ENCODE assay signal across 13 cellular contexts in the genomic region with DNA sequence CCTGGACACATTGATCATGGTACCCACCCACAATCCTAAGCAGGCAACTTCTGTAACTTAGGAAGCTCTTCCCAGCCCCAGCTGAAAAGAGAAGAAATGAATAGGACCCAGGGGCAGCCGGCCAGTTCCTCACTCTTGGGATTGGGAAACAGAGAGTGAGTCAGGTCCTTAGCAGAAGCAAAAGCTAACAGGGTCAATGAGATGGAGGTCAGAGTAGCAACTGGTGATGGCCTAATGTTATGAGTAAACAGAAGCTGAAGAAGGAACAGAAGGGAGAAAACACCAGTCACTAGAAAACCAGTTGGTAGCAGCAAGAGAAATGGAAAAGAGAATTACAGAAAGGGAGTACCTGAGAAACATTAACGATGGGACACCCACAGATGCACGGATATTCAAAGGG. TPM values are rescaled to one million over a fixed set of nuclear protein-coding genes. Genes with fewer than 3 reads are reported as not detected.
DNase-seq lines count a peak whose midpoint lies in the region; ATAC-seq and TF ChIP-seq lines count a peak whose summit lies in the region.
"Had no signal": no experiment of that assay in that cellular context is flagged by ENCODE, and none has a peak within 500 bp of the region (broad histone marks: within the 10 kb centered on the region; RNA-seq: fewer than 3 reads in every experiment).

No MANE protein-coding gene starts in this region.

- no peak overlapping the region for H3K4me3 Mint-ChIP-seq in HFFc6
- H3K4me3 Mint-ChIP-seq: activated CD8-positive, alpha-beta T cell treated with anti-CD3 and anti-CD28 coated beads, Interleukin-2, amount 10 ng/mL, durations not matched to agents 7 days and 5 days; activated naive CD8-positive, alpha-beta T cell; nephron had no signal

- no peaks in the 10 kb centered on the region for H3K27me3 Mint-ChIP-seq in HFFc6 (ENCODE audit: insufficient read depth)
- H3K27me3 Mint-ChIP-seq: activated naive CD8-positive, alpha-beta T cell had no signal

- H3K4me1 Mint-ChIP-seq in HFFc6 (ENCODE audit: low read depth): peaks cover 18% of the 10 kb centered on the region
- H3K4me1 Mint-ChIP-seq: nephron had no signal

- no peaks in the 10 kb centered on the region for H3K4me1 ChIP-seq in right cardiac atrium (ENCODE audit: control insufficient read depth, insufficient read depth, low read length)

- H3K9me3 ChIP-seq in right cardiac atrium (ENCODE audit: control insufficient read depth, low read length): no peaks in the 10 kb centered on the region

- H3K9me3 Mint-ChIP-seq in HFFc6: no peaks in the 10 kb centered on the region
- H3K9me3 Mint-ChIP-seq: nephron had no signal

- H3K27ac Mint-ChIP-seq in HFFc6: peak overlapping the region; percentile 74
- H3K27ac Mint-ChIP-seq: activated CD8-positive, alpha-beta T cell treated with anti-CD3 and anti-CD28 coated beads, Interleukin-2, amount 10 ng/mL, durations not matched to agents 7 days and 5 days; activated naive CD8-positive, alpha-beta T cell; nephron had no signal

- TF ChIP-seq CTCF in HFFc6 (IDR thresholded peaks at IDR 0.05): no peak

- ATAC-seq in right cardiac atrium (peak; percentile 62 to 81), HG03442 (IDR thresholded peaks at IDR 0.05; ENCODE audit: unreplicated experiment) (no peak), GM18909 (IDR thresholded peaks at IDR 0.05; ENCODE audit: poor library complexity, unreplicated experiment) (no peak)
- ATAC-seq: activated CD8-positive, alpha-beta T cell treated with anti-CD3 and anti-CD28 coated beads, Interleukin-2, amount 10 ng/mL, durations not matched to agents 7 days and 5 days had no signal

- no peaks in the 10 kb centered on the region for H3K27me3 ChIP-seq in right cardiac atrium (ENCODE audit: control insufficient read depth, insufficient read depth)

- DNase-seq in HFFc6: peak; percentile 56
- DNase-seq in amniotic epithelial cell (ENCODE audit: low read depth): peak; percentile 96
- DNase-seq in right cardiac atrium: peak; percentile 60 to 74 (median 69)
- peak; percentile 76 for DNase-seq in stromal cell of bone marrow (ENCODE audit: low read depth)
- no peak for DNase-seq in LoVo (ENCODE audit: low spot score)
- DNase-seq in foreskin melanocyte: no peak
- DNase-seq: activated CD8-positive, alpha-beta T cell treated with anti-CD3 and anti-CD28 coated beads, Interleukin-2, amount 10 ng/mL, durations not matched to agents 7 days and 5 days; effector CD8-positive, alpha-beta T cell; NCI-H2081 had no signal

- 88% methylated on average over 3 of the region's 3 CpGs for WGBS in right cardiac atrium

- peaks cover 46% of the 10 kb centered on the region for H3K36me3 Mint-ChIP-seq in HFFc6 (ENCODE audit: low read depth)

- intact Hi-C loops in right cardiac atrium (cut with DNase I): no loop called here

- peak overlapping the region; percentile 56 for H3K27ac ChIP-seq in right cardiac atrium (ENCODE audit: low read length)

- H3K4me3 ChIP-seq in right cardiac atrium (ENCODE audit: low read length): no peak overlapping the region

RNA-seq across cellular contexts. Expression of a gene that starts 20.0 kb away (rescaled TPM):
- 10 to 100 TPM; 27.3 to 38.4 (median 31.3) TPM for total RNA-seq in HFFc6 (2021; fragmentation: NEBNext Ultra II Directional; extraction: Animal tissue kit (Norgen Biotek cat#: 25700))
- total RNA-seq in right cardiac atrium: 10 to 100 TPM; 10.3 to 15.3 (median 13.0) TPM
- 9.3 TPM for polyA plus RNA-seq in right cardiac atrium

Comparison
In these comparisons a context has a peak if more than half of its experiments do, and no peak if none do; other contexts are left out.
1. DNase-seq: peak in HFFc6 (single experiment), amniotic epithelial cell (single experiment), right cardiac atrium (3 of 3) and stromal cell of bone marrow (single experiment); none in LoVo (single experiment) and foreskin melanocyte (single experiment).
2. ATAC-seq: peak in right cardiac atrium (2 of 2); none in HG03442 (single experiment) and GM18909 (single experiment).